In genomic region chr7:116316838-116317612, GRCh38 we compare ENCODE assay signal across 8 cellular contexts.
DNase-seq lines count a peak whose midpoint lies in the region; ATAC-seq and TF ChIP-seq lines count a peak whose summit lies in the region.
"Had no signal": no experiment of that assay in that cellular context is flagged by ENCODE, and none has a peak within 500 bp of the region (broad histone marks: within the 10 kb centered on the region; RNA-seq: fewer than 3 reads in every experiment).

No MANE protein-coding gene starts in this region.

- CTCF ChIA-PET in PC-9 (lab: Charles Lee): no interaction called here

- POLR2A ChIA-PET in PC-9 (lab: Charles Lee; ENCODE audit: unreplicated experiment): interaction anchor here (1.5 kb wide), 1 partner anchor 126 kb away, joined by 13 read pairs; no protein-coding TSS in a partner anchor

- ATAC-seq in GM18868 (IDR thresholded peaks at IDR 0.05; ENCODE audit: unreplicated experiment): peak; percentile 90
- peak; percentile 92 for ATAC-seq in HG02610 (IDR thresholded peaks at IDR 0.05; ENCODE audit: unreplicated experiment)

- H4K20me1 ChIP-seq in PC-9 (ENCODE audit: insufficient read depth): no peaks in the 10 kb centered on the region

- peak overlapping the region; percentile 88 for H3K27ac ChIP-seq in PC-9

- TSS peak; percentile 81 for BruUV-seq in PC-9 (replicated peaks; lab: Mats Ljungman, UMichigan)

- H3K4me3 ChIP-seq in PC-9 (peak overlapping the region; percentile 29; the same call in 1 of the 2 replicates), epithelial cell of proximal tubule (ENCODE audit: low read depth, low read length) (no peak overlapping the region)

- 0 out of 2 replicates have a peak, but pooled peaks cover 6% of the 10 kb centered on the region for H3K9me3 ChIP-seq in PC-9 (ENCODE audit: insufficient read depth, low read depth)

- intact Hi-C loops in PC-9 (cut with micrococcal nuclease; ENCODE audit: unreplicated experiment): loop anchor here (1.0 to 5.0 kb wide), 8 partner anchors 38 to 375 kb away; no protein-coding TSS in a partner anchor

- H3K4me2 ChIP-seq in PC-9: peak overlapping the region; percentile 73

- H3K27me3 ChIP-seq in PC-9 (ENCODE audit: insufficient read depth, low read depth): no peaks in the 10 kb centered on the region

- no peaks in the 10 kb centered on the region for H3K9me2 ChIP-seq in PC-9 (ENCODE audit: insufficient read depth)

- no peak for TF ChIP-seq CTCF in PC-9 (conservative IDR thresholded peaks at IDR 0.05)
- no peak for TF ChIP-seq CTCF in epithelial cell of proximal tubule (conservative IDR thresholded peaks at IDR 0.05; ENCODE audit: low read depth, low read length)

- DNase-seq in PC-9 (peak; percentile 76 to 97), epithelial cell of proximal tubule (ENCODE audit: low read depth) (peak; percentile 99), nucleus accumbens (lab: John Stamatoyannopoulos, UW) (peak in 47 of 56 donors; percentile 2 to 85 (median 42)), SKM-1 (lab: John Stamatoyannopoulos, UW; ENCODE audit: unreplicated experiment) (no peak), NCI-H2029 treated with DMSO at 0.1 percent for 48 hours (lab: John Stamatoyannopoulos, UW) (no peak)
- DNase-seq: activated naive CD8-positive, alpha-beta T cell treated with anti-CD3 and anti-CD28 coated beads, Interleukin-2, amount 10 ng/mL, durations not matched to agents 7 days and 5 days had no signal

- peaks cover 31% of the 10 kb centered on the region for H3K4me1 ChIP-seq in PC-9 (replicated peaks; ENCODE audit: insufficient read depth)

- peak overlapping the region; percentile 42 for H2AFZ ChIP-seq in PC-9

- H3K36me3 ChIP-seq in PC-9 (ENCODE audit: low read depth): no peaks in the 10 kb centered on the region

- H3F3A ChIP-seq in PC-9 (ENCODE audit: insufficient read depth, low read depth): peaks cover 25% of the 10 kb centered on the region

- H3K79me2 ChIP-seq in PC-9 (ENCODE audit: low read depth): no peaks in the 10 kb centered on the region

Comparison
In these comparisons a context has a peak if more than half of its experiments do, and no peak if none do; other contexts are left out.
1. DNase-seq: peak in PC-9 (2 of 2), epithelial cell of proximal tubule (single experiment) and nucleus accumbens (47 of 56); none in SKM-1 (single experiment) and NCI-H2029 treated with DMSO at 0.1 percent for 48 hours (single experiment).